8 cellular contexts compared by ENCODE assay signal in the genomic region with DNA sequence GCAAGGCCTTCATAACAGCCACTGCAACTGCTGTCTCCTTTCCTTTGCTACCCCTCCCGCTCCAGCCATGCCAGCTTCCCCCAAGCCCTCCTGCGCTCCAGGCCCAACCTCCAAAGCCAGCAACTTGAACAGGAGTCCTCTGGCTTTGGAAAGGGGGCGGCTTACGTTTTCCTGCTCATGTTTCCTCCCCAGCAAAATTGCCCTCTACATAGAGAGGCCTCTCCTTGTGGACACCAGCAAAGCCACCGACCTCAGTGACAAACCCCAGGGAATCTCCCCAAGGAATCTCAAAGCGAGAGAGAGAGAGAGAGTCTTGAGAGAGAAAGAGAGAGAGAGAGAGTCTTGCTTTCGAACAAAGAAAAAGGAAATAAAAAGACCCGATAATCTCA. TPM values are rescaled to one million over a fixed set of nuclear protein-coding genes. Genes with fewer than 3 reads are reported as not detected.
DNase-seq lines count a peak whose midpoint lies in the region; ATAC-seq and TF ChIP-seq lines count a peak whose summit lies in the region.

No MANE protein-coding gene starts in this region.

- peaks cover 39% of the 10 kb centered on the region for H3K79me2 ChIP-seq in ACC112 (ENCODE audit: control insufficient read depth, insufficient read depth, low read length, unreplicated experiment)

- H3K4me1 ChIP-seq in ACC112 (ENCODE audit: control insufficient read depth, insufficient read depth, low read length, unreplicated experiment) (peaks cover 50% of the 10 kb centered on the region), left ventricle myocardium inferior (peaks cover 60% of the 10 kb centered on the region), sigmoid colon (peaks cover 0 to 46% (median 44%) of the 10 kb centered on the region in 4 donors)

- H3K27ac ChIP-seq in ACC112 (ENCODE audit: low read depth, low read length) (peak overlapping the region; percentile 63), left ventricle myocardium inferior (replicated peaks) (peak overlapping the region; percentile 96), sigmoid colon (peak overlapping the region; percentile 93 to 96 (median 95))

- no peaks in the 10 kb centered on the region for H3K9me3 Mint-ChIP-seq in activated T-cell treated with anti-CD3 and anti-CD28 coated beads, Interleukin-2, amount 50 U/mL, for 24 hours

- peak; percentile 49 for DNase-seq in activated T-cell treated with anti-CD3 and anti-CD28 coated beads, Interleukin-2, amount 50 U/mL, for 24 hours
- DNase-seq in left ventricle myocardium inferior (peak; percentile 16), sigmoid colon (peak; percentile 72), globus pallidus (ENCODE audit: low spot score) (no peak), activated gamma-delta T cell treated with Interleukin-2 at 50 U/mL for 16 hours (no peak)

- peaks cover 56% of the 10 kb centered on the region for H3K36me3 Mint-ChIP-seq in activated T-cell treated with anti-CD3 and anti-CD28 coated beads, Interleukin-2, amount 50 U/mL, for 24 hours (ENCODE audit: low read depth)

- peak; percentile 18 for ATAC-seq in GM18909 (IDR thresholded peaks at IDR 0.05; ENCODE audit: poor library complexity, unreplicated experiment)
- ATAC-seq in HG03196 (IDR thresholded peaks at IDR 0.05; ENCODE audit: unreplicated experiment): peak; percentile 31

- H3K27me3 ChIP-seq in ACC112 (ENCODE audit: insufficient read depth, low read length) (no peaks in the 10 kb centered on the region), left ventricle myocardium inferior (ENCODE audit: low read depth) (no peaks in the 10 kb centered on the region), sigmoid colon (no peaks in the 10 kb centered on the region)

- peaks cover 25% of the 10 kb centered on the region for H3K36me3 ChIP-seq in ACC112 (ENCODE audit: insufficient read depth, low read length)
- peaks cover 34% of the 10 kb centered on the region for H3K36me3 ChIP-seq in left ventricle myocardium inferior
- H3K36me3 ChIP-seq in sigmoid colon: peaks cover 0 to 30% (median 2%) of the 10 kb centered on the region in 4 donors

- no peaks in the 10 kb centered on the region for H3K27me3 Mint-ChIP-seq in activated T-cell treated with anti-CD3 and anti-CD28 coated beads, Interleukin-2, amount 50 U/mL, for 24 hours

- no peak for TF ChIP-seq CTCF in left ventricle myocardium inferior (IDR thresholded peaks at IDR 0.05; ENCODE audit: borderline replicate concordance)
- no peak for TF ChIP-seq CTCF in sigmoid colon (IDR thresholded peaks at IDR 0.05)

- TF ChIP-seq EP300 in sigmoid colon (IDR thresholded peaks at IDR 0.05): no peak

- H3K27ac Mint-ChIP-seq in activated T-cell treated with anti-CD3 and anti-CD28 coated beads, Interleukin-2, amount 50 U/mL, for 24 hours: peak overlapping the region; percentile 98

- H3K4me1 Mint-ChIP-seq in activated T-cell treated with anti-CD3 and anti-CD28 coated beads, Interleukin-2, amount 50 U/mL, for 24 hours (ENCODE audit: low read depth): peaks cover 49% of the 10 kb centered on the region

- no peak for TF ChIP-seq POLR2A in sigmoid colon (IDR thresholded peaks at IDR 0.05)

- peak overlapping the region; percentile 48 for H2AFZ ChIP-seq in ACC112 (ENCODE audit: low read length, unreplicated experiment)

- H3K9me3 ChIP-seq in left ventricle myocardium inferior (replicated peaks) (no peaks in the 10 kb centered on the region), sigmoid colon (no peaks in the 10 kb centered on the region)

- H3K4me3 Mint-ChIP-seq in activated T-cell treated with anti-CD3 and anti-CD28 coated beads, Interleukin-2, amount 50 U/mL, for 24 hours: peak overlapping the region; percentile 94

- intact Hi-C loops in left ventricle myocardium inferior (cut with micrococcal nuclease) (no loop called here), sigmoid colon (cut with DNase I) (loop anchor here (5.0 kb wide), 1 partner anchor 35 kb away; no protein-coding TSS in a partner anchor)

- 16 to 18% methylated on average over 8 of the region's 8 CpGs for WGBS in sigmoid colon, 2 donors

- H3K4me3 ChIP-seq in ACC112 (ENCODE audit: low read depth, low read length) (peak overlapping the region; percentile 78), left ventricle myocardium inferior (peak overlapping the region; percentile 93), sigmoid colon (peak overlapping the region; percentile 88 to 94 (median 92))

RNA-seq across cellular contexts. Expression of a gene that starts 0.4 kb away (rescaled TPM):
- total RNA-seq in left ventricle myocardium inferior (16.0 TPM), sigmoid colon (10 to 100 TPM; 17.6 to 24.6 (median 19.1) TPM)
- 10 to 100 TPM in 1 of 3 donors, 1 to 10 TPM in 2; 4.4 to 25.5 (median 8.4) TPM for polyA plus RNA-seq in sigmoid colon

RNA-seq across cellular contexts. Expression of a gene that starts 17.1 kb away (rescaled TPM):
- 8.3 TPM for total RNA-seq in left ventricle myocardium inferior
- total RNA-seq in sigmoid colon: 10 to 100 TPM in 2 of 4 donors, 1 to 10 TPM in 2; 6.5 to 18.8 (median 9.8) TPM
- 10 to 100 TPM in 1 of 3 donors, 1 to 10 TPM in 2; 4.8 to 26.6 (median 5.1) TPM for polyA plus RNA-seq in sigmoid colon

RNA-seq across cellular contexts. Expression of a gene that starts 42.7 kb away (rescaled TPM):
- not detected for total RNA-seq in left ventricle myocardium inferior
- under 1 TPM in 1 of 4 donors, not detected in 3; 0.28 TPM for total RNA-seq in sigmoid colon
- under 1 TPM in 1 of 3 donors, not detected in 2; 0.20 TPM for polyA plus RNA-seq in sigmoid colon

RNA-seq across cellular contexts. Expression of a gene that starts 55.3 kb away (rescaled TPM):
- total RNA-seq in left ventricle myocardium inferior: 9.7 TPM
- total RNA-seq in sigmoid colon: 10 to 100 TPM in 2 of 4 donors, 1 to 10 TPM in 2; 8.9 to 13.0 (median 10.2) TPM
- polyA plus RNA-seq in sigmoid colon: 10 to 100 TPM in 1 of 3 donors, 1 to 10 TPM in 2; 3.0 to 33.5 (median 5.5) TPM

Comparison
In these comparisons a context has a peak if more than half of its experiments do, and no peak if none do; other contexts are left out.
1. DNase-seq: peak in activated T-cell treated with anti-CD3 and anti-CD28 coated beads, Interleukin-2, amount 50 U/mL, for 24 hours (single experiment), left ventricle myocardium inferior (single experiment) and sigmoid colon (single experiment); none in globus pallidus (single experiment) and activated gamma-delta T cell treated with Interleukin-2 at 50 U/mL for 16 hours (single experiment).
2. Peak in every context shown above with its lines, with median percentiles within 50 percentile points of each other: H3K27ac ChIP-seq and H3K4me3 ChIP-seq.